In the genomic region with DNA sequence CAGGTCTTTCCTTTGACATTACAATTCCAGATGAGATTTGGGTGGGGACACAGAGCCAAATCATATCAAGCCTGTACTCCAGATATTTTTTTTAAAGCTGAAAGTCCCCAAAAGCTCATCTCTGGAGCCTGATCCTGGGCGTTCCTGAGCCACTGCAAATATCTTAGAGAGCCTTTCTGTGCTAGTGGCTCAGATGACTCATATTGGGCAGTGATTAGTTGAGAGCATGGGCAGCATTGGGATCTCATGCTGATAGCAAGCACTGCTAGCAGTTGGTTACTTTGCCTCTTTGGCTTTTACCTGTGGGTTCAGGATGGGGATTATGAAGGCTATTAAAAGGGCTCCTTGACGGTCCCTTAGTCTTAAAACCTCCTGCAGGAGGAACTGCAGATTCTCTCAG, we compare ENCODE assay signal across 19 cellular contexts. TPM values are rescaled to one million over a fixed set of nuclear protein-coding genes. Genes with fewer than 3 reads are reported as not detected.
"Had no signal": no experiment of that assay in that cellular context is flagged by ENCODE, and none has a peak within 500 bp of the region (broad histone marks: within the 10 kb centered on the region; RNA-seq: fewer than 3 reads in every experiment).

No MANE protein-coding gene starts in this region.

- H3K36me3 Mint-ChIP-seq: naive thymus-derived CD8-positive, alpha-beta T cell; WTC11 had no signal

- H3K27ac ChIP-seq: coronary artery, gastrocnemius medialis, tibial artery, uterus had no signal

- H3K4me3 ChIP-seq: coronary artery, gastrocnemius medialis, mucosa of descending colon, tibial artery, uterus had no signal

- H3K27me3 ChIP-seq: gastrocnemius medialis, tibial artery, uterus had no signal

- FAIRE-seq: keratinocyte had no signal

- H3K9me3 ChIP-seq: gastrocnemius medialis, mucosa of descending colon, tibial artery, uterus had no signal

- H3K36me3 ChIP-seq: gastrocnemius medialis, tibial artery, uterus had no signal

- H3K4me3 Mint-ChIP-seq: activated T-cell treated with anti-CD3 and anti-CD28 coated beads, Interleukin-2, amount 50 U/mL, for 72 hours; naive thymus-derived CD8-positive, alpha-beta T cell; WTC11 had no signal

- H3K9me3 Mint-ChIP-seq: WTC11 had no signal

- ATAC-seq: activated T-cell treated with anti-CD3 and anti-CD28 coated beads, Interleukin-2, amount 50 U/mL, for 72 hours; gastrocnemius medialis; left lobe of liver; mucosa of descending colon; naive thymus-derived CD8-positive, alpha-beta T cell; WTC11 had no signal

- H3K27ac Mint-ChIP-seq: activated T-cell treated with anti-CD3 and anti-CD28 coated beads, Interleukin-2, amount 50 U/mL, for 72 hours; naive thymus-derived CD8-positive, alpha-beta T cell; WTC11 had no signal

- DNase-seq: activated CD4-positive, alpha-beta T cell treated with anti-CD3 and anti-CD28 coated beads for 48 hours; activated CD8-positive, alpha-beta memory T cell treated with anti-CD3 and anti-CD28 coated beads, Interleukin-2, amount 50 U/mL, for 48 hours; activated T-cell treated with anti-CD3 and anti-CD28 coated beads, Interleukin-2, amount 50 U/mL, for 72 hours; aorta; caudate nucleus; gastrocnemius medialis; mucosa of descending colon; naive thymus-derived CD8-positive, alpha-beta T cell; stimulated activated CD4-positive, alpha-beta T cell treated with anti-CD3 and anti-CD28 coated beads, Interleukin-15, amount 100 ng/mL, for 24 hours; stimulated activated CD4-positive, alpha-beta T cell treated with anti-CD3 and anti-CD28 coated beads, Interleukin-4, amount 100 ng/mL, for 1 hour; stimulated activated naive CD4-positive, alpha-beta T cell; T-helper 2 cell; tibial artery; uterus had no signal

- H3K4me1 Mint-ChIP-seq: WTC11 had no signal

RNA-seq across cellular contexts. Expression of a gene that starts 51.4 kb away (rescaled TPM):
- total RNA-seq: activated T-cell treated with anti-CD3 and anti-CD28 coated beads, Interleukin-2, amount 50 U/mL, for 72 hours; gastrocnemius medialis; left lobe of liver; naive thymus-derived CD8-positive, alpha-beta T cell; renal cortical epithelial cell; WTC11 had no signal
